Comparison of ENCODE assay signal across 21 cellular contexts in genomic region chr10:102473445-102474331, GRCh38. TPM values are rescaled to one million over a fixed set of nuclear protein-coding genes. Genes with fewer than 3 reads are reported as not detected.
DNase-seq lines count a peak whose midpoint lies in the region; ATAC-seq and TF ChIP-seq lines count a peak whose summit lies in the region.
"Had no signal": no experiment of that assay in that cellular context is flagged by ENCODE, and none has a peak within 500 bp of the region (broad histone marks: within the 10 kb centered on the region; RNA-seq: fewer than 3 reads in every experiment).

No MANE protein-coding gene starts in this region.

- H3K4me1 ChIP-seq in Caco-2 (no peaks in the 10 kb centered on the region), colonic mucosa (no peaks in the 10 kb centered on the region)

- H3K36me3 ChIP-seq in Caco-2 (ENCODE audit: control insufficient read depth, insufficient read depth, low read length): no peaks in the 10 kb centered on the region; the same call in 1 of the 2 replicates
- H3K36me3 ChIP-seq in colonic mucosa: no peaks in the 10 kb centered on the region
- H3K36me3 ChIP-seq: ovary had no signal

- H3K27me3 ChIP-seq in CD4-positive, alpha-beta T cell (ENCODE audit: control insufficient read depth, insufficient read depth, low read length): no peaks in the 10 kb centered on the region
- no peaks in the 10 kb centered on the region for H3K27me3 ChIP-seq in Caco-2 (replicated peaks; ENCODE audit: control insufficient read depth, insufficient read depth, low read length)
- no peaks in the 10 kb centered on the region for H3K27me3 ChIP-seq in colonic mucosa
- H3K27me3 ChIP-seq: brain microvascular endothelial cell, left lung, ovary, tibial nerve had no signal

- DNase-seq in CD4-positive, alpha-beta T cell: peak in 5 of 10 experiments; percentile 10 to 46 (median 36)
- no peak for DNase-seq in Caco-2
- no peak for DNase-seq in activated T-helper 1 cell treated with anti-CD3 and anti-CD28 coated beads, Interleukin-12 subunit alpha, Interleukin-12 subunit beta, Interleukin-2, Interleukin-4 antibody, amounts not matched to agents 30 ng/mL and 10 ng/mL and 1 ng/mL, durations not matched to agents 14 hours and 24 hours and 36 hours (ENCODE audit: low spot score)
- no peak for DNase-seq in left lobe of liver (ENCODE audit: low spot score)
- no peak for DNase-seq in Right ventricle myocardium inferior (ENCODE audit: missing footprints)
- no peak for DNase-seq in colonic mucosa
- DNase-seq: brain microvascular endothelial cell; KBM-7; NCI-H69; ovary; SHP77 treated with DMSO at 0.1 percent for 48 hours; stimulated activated CD8-positive, alpha-beta memory T cell treated with anti-CD3 and anti-CD28 coated beads, Interleukin-4, amount 100 ng/mL, for 48 hours had no signal

- peak; percentile 80 for ATAC-seq in CD4-positive, alpha-beta T cell (ENCODE audit: poor library complexity)
- ATAC-seq in left lobe of liver (peak; percentile 79), GM19452 (IDR thresholded peaks at IDR 0.05; ENCODE audit: unreplicated experiment) (no peak), Right ventricle myocardium inferior (no peak), HG03196 (IDR thresholded peaks at IDR 0.05; ENCODE audit: unreplicated experiment) (no peak)
- ATAC-seq: esophagus mucosa, left lung, sciatic nerve had no signal

- intact Hi-C loops in CD4-positive, alpha-beta T cell (cut with DNase I, micrococcal nuclease): loop anchor here (1.0 to 2.0 kb wide), 2 partner anchors 42 to 51 kb away; no protein-coding TSS in a partner anchor
- intact Hi-C loops in Caco-2 (cut with micrococcal nuclease; ENCODE audit: unreplicated experiment): no loop called here
- intact Hi-C loops in activated T-helper 1 cell treated with anti-CD3 and anti-CD28 coated beads, Interleukin-12 subunit alpha, Interleukin-12 subunit beta, Interleukin-2, Interleukin-4 antibody, amounts not matched to agents 30 ng/mL and 10 ng/mL and 1 ng/mL, durations not matched to agents 14 hours and 24 hours and 36 hours (cut with micrococcal nuclease): no loop called here
- intact Hi-C loops in Right ventricle myocardium inferior (cut with DNase I): no loop called here
- intact Hi-C loops in colonic mucosa (cut with DNase I): no loop called here

- H3K4me3 Mint-ChIP-seq in CD4-positive, alpha-beta T cell: peak overlapping the region; percentile 22
- H3K4me3 Mint-ChIP-seq in Caco-2 (ENCODE audit: unreplicated experiment): no peak overlapping the region
- H3K4me3 Mint-ChIP-seq in activated T-helper 1 cell treated with anti-CD3 and anti-CD28 coated beads, Interleukin-12 subunit alpha, Interleukin-12 subunit beta, Interleukin-2, Interleukin-4 antibody, amounts not matched to agents 30 ng/mL and 10 ng/mL and 1 ng/mL, durations not matched to agents 14 hours and 24 hours and 36 hours: no peak overlapping the region
- H3K4me3 Mint-ChIP-seq: B cell had no signal

- peak overlapping the region; percentile 81 for H3K27ac Mint-ChIP-seq in CD4-positive, alpha-beta T cell
- H3K27ac Mint-ChIP-seq in Caco-2 (ENCODE audit: unreplicated experiment): peak overlapping the region; percentile 23
- peak overlapping the region; percentile 10 for H3K27ac Mint-ChIP-seq in activated T-helper 1 cell treated with anti-CD3 and anti-CD28 coated beads, Interleukin-12 subunit alpha, Interleukin-12 subunit beta, Interleukin-2, Interleukin-4 antibody, amounts not matched to agents 30 ng/mL and 10 ng/mL and 1 ng/mL, durations not matched to agents 14 hours and 24 hours and 36 hours
- H3K27ac Mint-ChIP-seq: B cell had no signal

- peaks cover 24% of the 10 kb centered on the region for H3K4me1 Mint-ChIP-seq in CD4-positive, alpha-beta T cell (ENCODE audit: low read depth)
- no peaks in the 10 kb centered on the region for H3K4me1 Mint-ChIP-seq in Caco-2 (ENCODE audit: low read depth, unreplicated experiment)
- peaks cover 14% of the 10 kb centered on the region for H3K4me1 Mint-ChIP-seq in activated T-helper 1 cell treated with anti-CD3 and anti-CD28 coated beads, Interleukin-12 subunit alpha, Interleukin-12 subunit beta, Interleukin-2, Interleukin-4 antibody, amounts not matched to agents 30 ng/mL and 10 ng/mL and 1 ng/mL, durations not matched to agents 14 hours and 24 hours and 36 hours (ENCODE audit: low read depth)
- H3K4me1 Mint-ChIP-seq: B cell had no signal

- peak overlapping the region; percentile 17 for H3K27ac ChIP-seq in CD4-positive, alpha-beta T cell (ENCODE audit: low read depth, low read length)
- H3K27ac ChIP-seq in colonic mucosa: no peak overlapping the region
- H3K27ac ChIP-seq: brain microvascular endothelial cell, HL-60, left lung, ovary, tibial nerve had no signal

- H3K9me3 Mint-ChIP-seq in CD4-positive, alpha-beta T cell: no peaks in the 10 kb centered on the region
- no peaks in the 10 kb centered on the region for H3K9me3 Mint-ChIP-seq in Caco-2 (ENCODE audit: unreplicated experiment)
- no peaks in the 10 kb centered on the region for H3K9me3 Mint-ChIP-seq in activated T-helper 1 cell treated with anti-CD3 and anti-CD28 coated beads, Interleukin-12 subunit alpha, Interleukin-12 subunit beta, Interleukin-2, Interleukin-4 antibody, amounts not matched to agents 30 ng/mL and 10 ng/mL and 1 ng/mL, durations not matched to agents 14 hours and 24 hours and 36 hours

- H3K36me3 Mint-ChIP-seq in CD4-positive, alpha-beta T cell (ENCODE audit: low read depth): no peaks in the 10 kb centered on the region
- H3K36me3 Mint-ChIP-seq in Caco-2 (ENCODE audit: insufficient read depth, unreplicated experiment): peaks cover 41% of the 10 kb centered on the region
- peaks cover 6% of the 10 kb centered on the region for H3K36me3 Mint-ChIP-seq in activated T-helper 1 cell treated with anti-CD3 and anti-CD28 coated beads, Interleukin-12 subunit alpha, Interleukin-12 subunit beta, Interleukin-2, Interleukin-4 antibody, amounts not matched to agents 30 ng/mL and 10 ng/mL and 1 ng/mL, durations not matched to agents 14 hours and 24 hours and 36 hours (ENCODE audit: low read depth)

- CTCF ChIA-PET in CD4-positive, alpha-beta T cell (lab: Charles Lee): no interaction called here
- CTCF ChIA-PET in Caco-2 (lab: Charles Lee): no interaction called here

- no peak overlapping the region for H3K9ac ChIP-seq in colonic mucosa (ENCODE audit: low read depth in 2 of 2, low read length in 2 of 2)

- POLR2A ChIA-PET in CD4-positive, alpha-beta T cell (lab: Charles Lee): interaction anchor here (0.7 to 2.2 kb wide), 7 partner anchors 12 to 79 kb away, joined by 3 to 6 read pairs (median 5); partner anchors contain the start of genes C10orf95 and CUEDC2
- POLR2A ChIA-PET in Caco-2 (lab: Charles Lee): interaction anchor here (0.8 kb wide), 1 partner anchor 11 kb away, joined by 7 read pairs; no protein-coding TSS in a partner anchor

- no peak for TF ChIP-seq CTCF in CD4-positive, alpha-beta T cell (IDR thresholded peaks at IDR 0.05)
- TF ChIP-seq CTCF in Caco-2 (IDR thresholded peaks at IDR 0.05; ENCODE audit: insufficient read depth in 1 of 2, low read depth in 1 of 2, low read length in 1 of 2, severe bottlenecking in 1 of 2, unreplicated experiment in 1 of 2): no peak
- TF ChIP-seq CTCF in colonic mucosa (IDR thresholded peaks at IDR 0.05): no peak

- H3K9me3 ChIP-seq in CD4-positive, alpha-beta T cell (ENCODE audit: control insufficient read depth, low read length): no peaks in the 10 kb centered on the region
- H3K9me3 ChIP-seq in Caco-2 (no peaks in the 10 kb centered on the region), colonic mucosa (no peaks in the 10 kb centered on the region)
- H3K9me3 ChIP-seq: left lung, ovary, tibial nerve had no signal

- H3K27me3 Mint-ChIP-seq in CD4-positive, alpha-beta T cell: no peaks in the 10 kb centered on the region
- H3K27me3 Mint-ChIP-seq in Caco-2 (ENCODE audit: insufficient read depth, unreplicated experiment): no peaks in the 10 kb centered on the region
- H3K27me3 Mint-ChIP-seq in activated T-helper 1 cell treated with anti-CD3 and anti-CD28 coated beads, Interleukin-12 subunit alpha, Interleukin-12 subunit beta, Interleukin-2, Interleukin-4 antibody, amounts not matched to agents 30 ng/mL and 10 ng/mL and 1 ng/mL, durations not matched to agents 14 hours and 24 hours and 36 hours (ENCODE audit: insufficient read depth): no peaks in the 10 kb centered on the region
- H3K27me3 Mint-ChIP-seq: B cell had no signal

- H3K4me3 ChIP-seq in Caco-2 (ENCODE audit: low read depth, low read length) (no peak overlapping the region), colonic mucosa (no peak overlapping the region)
- H3K4me3 ChIP-seq: left lung, ovary, tibial nerve had no signal

- BruUV-seq in Caco-2 (replicated peaks; lab: Mats Ljungman, UMichigan): no TSS peak

RNA-seq across cellular contexts. Expression of gene C10orf95, which starts 22.3 kb away (rescaled TPM):
- total RNA-seq in CD4-positive, alpha-beta T cell: under 1 TPM; 0.16 to 0.28 TPM
- total RNA-seq in Caco-2 (2022) (0.82 and 0.86 TPM in 2 replicates), left lobe of liver (not detected), Right ventricle myocardium inferior (not detected), colonic mucosa (1 to 10 TPM; 2.8 to 4.8 TPM)
- 0.29 and 0.37 TPM in 2 replicates for total RNA-seq in activated T-helper 1 cell treated with anti-CD3 and anti-CD28 coated beads, Interleukin-12 subunit alpha, Interleukin-12 subunit beta, Interleukin-2, Interleukin-4 antibody, amounts not matched to agents 30 ng/mL and 10 ng/mL and 1 ng/mL, durations not matched to agents 14 hours and 24 hours and 36 hours
- total RNA-seq: dermis microvascular lymphatic vessel endothelial cell, sciatic nerve had no signal

RNA-seq across cellular contexts. Expression of gene ACTR1A, which starts 28.8 kb away (rescaled TPM):
- total RNA-seq in CD4-positive, alpha-beta T cell: 10 to 100 TPM; 43.3 to 46.3 TPM
- total RNA-seq in Caco-2 (2022) (65.9 and 69.7 TPM in 2 replicates), left lobe of liver (25.5 TPM), Right ventricle myocardium inferior (101 TPM), colonic mucosa (10 to 100 TPM; 76.4 to 88.8 TPM)
- 61.0 and 66.1 TPM in 2 replicates for total RNA-seq in activated T-helper 1 cell treated with anti-CD3 and anti-CD28 coated beads, Interleukin-12 subunit alpha, Interleukin-12 subunit beta, Interleukin-2, Interleukin-4 antibody, amounts not matched to agents 30 ng/mL and 10 ng/mL and 1 ng/mL, durations not matched to agents 14 hours and 24 hours and 36 hours

RNA-seq across cellular contexts. Expression of gene SUFU, which starts 30.1 kb away (rescaled TPM):
- 1 to 10 TPM; 6.7 to 7.3 TPM for total RNA-seq in CD4-positive, alpha-beta T cell
- total RNA-seq in Caco-2 (2022) (10.6 and 11.4 TPM in 2 replicates), left lobe of liver (6.8 TPM), Right ventricle myocardium inferior (7.8 TPM), colonic mucosa (1 to 10 TPM; 7.6 to 8.6 TPM)
- 9.3 and 11.6 TPM in 2 replicates for total RNA-seq in activated T-helper 1 cell treated with anti-CD3 and anti-CD28 coated beads, Interleukin-12 subunit alpha, Interleukin-12 subunit beta, Interleukin-2, Interleukin-4 antibody, amounts not matched to agents 30 ng/mL and 10 ng/mL and 1 ng/mL, durations not matched to agents 14 hours and 24 hours and 36 hours

RNA-seq across cellular contexts. Expression of gene CUEDC2, which starts 41.3 kb away (rescaled TPM):
- total RNA-seq in CD4-positive, alpha-beta T cell: 10 to 100 TPM; 25.5 to 25.6 TPM
- 32.1 and 32.6 TPM in 2 replicates for total RNA-seq in Caco-2 (2022)
- 59.0 and 59.4 TPM in 2 replicates for total RNA-seq in activated T-helper 1 cell treated with anti-CD3 and anti-CD28 coated beads, Interleukin-12 subunit alpha, Interleukin-12 subunit beta, Interleukin-2, Interleukin-4 antibody, amounts not matched to agents 30 ng/mL and 10 ng/mL and 1 ng/mL, durations not matched to agents 14 hours and 24 hours and 36 hours
- 23.4 TPM for total RNA-seq in left lobe of liver
- total RNA-seq in Right ventricle myocardium inferior: 84.5 TPM
- 10 to 100 TPM; 30.2 to 32.1 TPM for total RNA-seq in colonic mucosa

RNA-seq across cellular contexts. Expression of gene FBXL15, which starts 53.1 kb away (rescaled TPM):
- total RNA-seq in CD4-positive, alpha-beta T cell: 10 to 100 TPM; 10.2 to 10.4 TPM
- 7.9 and 8.6 TPM in 2 replicates for total RNA-seq in Caco-2 (2022)
- total RNA-seq in activated T-helper 1 cell treated with anti-CD3 and anti-CD28 coated beads, Interleukin-12 subunit alpha, Interleukin-12 subunit beta, Interleukin-2, Interleukin-4 antibody, amounts not matched to agents 30 ng/mL and 10 ng/mL and 1 ng/mL, durations not matched to agents 14 hours and 24 hours and 36 hours: 14.5 and 18.5 TPM in 2 replicates
- total RNA-seq in left lobe of liver: 12.7 TPM
- 8.4 TPM for total RNA-seq in Right ventricle myocardium inferior
- total RNA-seq in colonic mucosa: 10 to 100 TPM; 23.7 to 37.3 TPM

Comparison
In these comparisons a context has a peak if more than half of its experiments do, and no peak if none do; other contexts are left out.
1. ATAC-seq: peak in CD4-positive, alpha-beta T cell (single experiment) and left lobe of liver (single experiment); none in GM19452 (single experiment), Right ventricle myocardium inferior (single experiment) and HG03196 (single experiment).
2. H3K27ac Mint-ChIP-seq: peak in every context shown above with its lines; median percentile 81 in CD4-positive, alpha-beta T cell; 23 in Caco-2; 10 in activated T-helper 1 cell treated with anti-CD3 and anti-CD28 coated beads, Interleukin-12 subunit alpha, Interleukin-12 subunit beta, Interleukin-2, Interleukin-4 antibody, amounts not matched to agents 30 ng/mL and 10 ng/mL and 1 ng/mL, durations not matched to agents 14 hours and 24 hours and 36 hours.
3. intact Hi-C loops: an anchor here in CD4-positive, alpha-beta T cell (1.0 to 2.0 kb wide); none called in Caco-2, activated T-helper 1 cell treated with anti-CD3 and anti-CD28 coated beads, Interleukin-12 subunit alpha, Interleukin-12 subunit beta, Interleukin-2, Interleukin-4 antibody, amounts not matched to agents 30 ng/mL and 10 ng/mL and 1 ng/mL, durations not matched to agents 14 hours and 24 hours and 36 hours, Right ventricle myocardium inferior and colonic mucosa.